10 cellular contexts compared by ENCODE assay signal in genomic region chr3:52187576-52187975, GRCh38. TPM values are rescaled to one million over a fixed set of nuclear protein-coding genes. Genes with fewer than 3 reads are reported as not detected.
"Had no signal": no experiment of that assay in that cellular context is flagged by ENCODE, and none has a peak within 500 bp of the region (broad histone marks: within the 10 kb centered on the region; RNA-seq: fewer than 3 reads in every experiment).

No MANE protein-coding gene starts in this region.

- H3K27ac ChIP-seq: GM23248 had no signal

- H3K4me3 ChIP-seq: GM23248 had no signal

- H3K4me3 Mint-ChIP-seq: H9, HFFc6 had no signal

- H3K27ac Mint-ChIP-seq: H9, HFFc6 had no signal

- H3K27me3 Mint-ChIP-seq: IgD-negative memory B cell had no signal

- FAIRE-seq: H54, HTR-8/SVneo had no signal

- DNase-seq: GM23248, GOT3, H9, HCEC 1CT, HFFc6, KG1 had no signal

- H3K9ac ChIP-seq: GM23248 had no signal

- H2AFZ ChIP-seq: GM23248 had no signal

- H3K9me3 Mint-ChIP-seq: H9, HFFc6, IgD-negative memory B cell had no signal

RNA-seq across cellular contexts. Expression of gene TLR9, which starts 37.9 kb away (rescaled TPM):
- total RNA-seq: GM23248, H9, HFFc6, HT-29 had no signal
- polyA plus RNA-seq: GM23248 had no signal
